ENCODE assay signal across 9 cellular contexts in the genomic region with DNA sequence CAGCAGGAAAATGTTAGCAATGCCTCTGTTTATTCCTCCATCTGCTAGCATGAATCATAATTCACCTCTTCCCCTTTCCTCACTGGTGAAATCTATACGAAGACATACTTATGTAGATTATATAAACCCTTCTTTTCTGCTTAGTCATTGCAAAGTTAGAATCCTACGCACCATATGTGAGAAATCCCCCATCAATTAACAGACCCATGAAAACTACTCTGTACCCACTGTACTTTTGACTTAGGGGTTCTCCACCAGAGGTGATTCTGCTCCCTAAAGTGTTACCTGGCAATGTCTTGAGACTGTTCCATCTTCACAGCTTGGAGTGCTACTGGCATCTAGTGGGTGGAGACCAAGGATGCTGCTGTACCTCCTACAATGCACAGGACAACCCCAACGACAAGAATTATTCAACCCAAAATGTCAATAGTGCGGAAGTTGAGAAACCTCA. TPM values are rescaled to one million over a fixed set of nuclear protein-coding genes. Genes with fewer than 3 reads are reported as not detected.
DNase-seq lines count a peak whose midpoint lies in the region; ATAC-seq and TF ChIP-seq lines count a peak whose summit lies in the region.
"Had no signal": no experiment of that assay in that cellular context is flagged by ENCODE, and none has a peak within 500 bp of the region (broad histone marks: within the 10 kb centered on the region; RNA-seq: fewer than 3 reads in every experiment).

No MANE protein-coding gene starts in this region.

- no peak overlapping the region for H3K4ac ChIP-seq in mesenchymal stem cell (ENCODE audit: low read depth in 1 of 2, low read length in 2 of 2)

- H3K18ac ChIP-seq in mesenchymal stem cell (ENCODE audit: low read depth in 1 of 2, low read length in 2 of 2), result peak overlapping the region; percentile 54 to 78

- H2BK5ac ChIP-seq in mesenchymal stem cell (ENCODE audit: low read depth, low read length, poor library complexity, severe bottlenecking), result no peak overlapping the region

- peak overlapping the region; percentile 47 for H4K91ac ChIP-seq in mesenchymal stem cell (ENCODE audit: low read length)

- H2BK120ac ChIP-seq in mesenchymal stem cell (ENCODE audit: low read depth, low read length), result no peak overlapping the region

- no peak overlapping the region for H3K4me2 ChIP-seq in mesenchymal stem cell (ENCODE audit: low read length, poor library complexity, severe bottlenecking)

- peak overlapping the region; percentile 49 for H4K8ac ChIP-seq in mesenchymal stem cell (ENCODE audit: low read length)

- H3K36me3 Mint-ChIP-seq in activated naive CD4-positive, alpha-beta T cell treated with anti-CD3 and anti-CD28 coated beads, Interleukin-2, amount 50 U/mL, for 72 hours, result no peaks in the 10 kb centered on the region
- H3K36me3 Mint-ChIP-seq: activated naive CD8-positive, alpha-beta T cell treated with anti-CD3 and anti-CD28 coated beads, Interleukin-2, amount 10 ng/mL, durations not matched to agents 7 days and 5 days had no signal

- no peak overlapping the region for H3K23ac ChIP-seq in mesenchymal stem cell (ENCODE audit: low read length in 2 of 2)

- peaks cover 4% of the 10 kb centered on the region for H3K4me1 ChIP-seq in adipocyte (ENCODE audit: control insufficient read depth, insufficient read depth, low read length)
- H3K4me1 ChIP-seq in mesenchymal stem cell (ENCODE audit: control insufficient read depth, insufficient read depth, low read depth, low read length), result no peaks in the 10 kb centered on the region

- no peaks in the 10 kb centered on the region for H3K79me1 ChIP-seq in mesenchymal stem cell (replicated peaks; ENCODE audit: low read length, poor library complexity, severe bottlenecking)

- no peak overlapping the region for H2AFZ ChIP-seq in mesenchymal stem cell (ENCODE audit: low read depth, low read length)

- H3K27me3 ChIP-seq in adipocyte (replicated peaks; ENCODE audit: control insufficient read depth, insufficient read depth, low read length) (no peaks in the 10 kb centered on the region), mesenchymal stem cell (ENCODE audit: control insufficient read depth in 1 of 2, insufficient read depth in 1 of 2, low read length in 2 of 2) (no peaks in the 10 kb centered on the region)

- TF ChIP-seq RAD21 in Ishikawa (IDR thresholded peaks at IDR 0.05; ENCODE audit: low read depth), result peak; percentile 22; the same call in 1 of the 2 replicates

- no peak for ATAC-seq in HG02852 (IDR thresholded peaks at IDR 0.05; ENCODE audit: unreplicated experiment)
- ATAC-seq in activated naive CD4-positive, alpha-beta T cell treated with anti-CD3 and anti-CD28 coated beads, Interleukin-2, amount 50 U/mL, for 72 hours, result no peak

- H3K9me3 ChIP-seq in adipocyte (ENCODE audit: control insufficient read depth, low read length) (peaks cover 8% of the 10 kb centered on the region), mesenchymal stem cell (ENCODE audit: control insufficient read depth, low read length) (peaks cover 17% of the 10 kb centered on the region)

- no peak for TF ChIP-seq EP300 in Ishikawa (IDR thresholded peaks at IDR 0.05; ENCODE audit: borderline replicate concordance)

- WGBS in mesenchymal stem cell, result 27% methylated on average over 3 of the region's 4 CpGs

- no peak overlapping the region for H2BK15ac ChIP-seq in mesenchymal stem cell (ENCODE audit: low read depth, poor library complexity, severe bottlenecking)

- peak overlapping the region; percentile 33 for H3K9ac ChIP-seq in adipocyte (ENCODE audit: low read length)
- no peak overlapping the region for H3K9ac ChIP-seq in mesenchymal stem cell (ENCODE audit: low read length)

- H3K27ac ChIP-seq in mesenchymal stem cell (ENCODE audit: low read length, poor library complexity, severe bottlenecking), result no peak overlapping the region

- H3K36me3 ChIP-seq in adipocyte (ENCODE audit: control insufficient read depth, insufficient read depth, low read length, severe bottlenecking) (no peaks in the 10 kb centered on the region), mesenchymal stem cell (ENCODE audit: control insufficient read depth in 1 of 2, insufficient read depth in 2 of 2, low read depth in 1 of 2, low read length in 2 of 2) (no peaks in the 10 kb centered on the region)

- peak overlapping the region in 1 of 2 donors; percentile 31 for H3K27ac Mint-ChIP-seq in activated naive CD4-positive, alpha-beta T cell treated with anti-CD3 and anti-CD28 coated beads, Interleukin-2, amount 50 U/mL, for 72 hours
- H3K27ac Mint-ChIP-seq: activated naive CD8-positive, alpha-beta T cell treated with anti-CD3 and anti-CD28 coated beads, Interleukin-2, amount 10 ng/mL, durations not matched to agents 7 days and 5 days had no signal

- no peak overlapping the region for H2AK5ac ChIP-seq in mesenchymal stem cell (ENCODE audit: low read length, severe bottlenecking)

- peak overlapping the region in 1 of 2 experiments; percentile 35 for H2BK12ac ChIP-seq in mesenchymal stem cell (ENCODE audit: low read length in 2 of 2)

- no peaks in the 10 kb centered on the region for H3K9me3 Mint-ChIP-seq in activated naive CD4-positive, alpha-beta T cell treated with anti-CD3 and anti-CD28 coated beads, Interleukin-2, amount 50 U/mL, for 72 hours

- peak; percentile 37 for DNase-seq in D341Med (ENCODE audit: low spot score)
- peak; percentile 75 for DNase-seq in adipocyte (ENCODE audit: low read depth)
- peak; percentile 62 for DNase-seq in mesenchymal stem cell
- DNase-seq in C1 segment of cervical spinal cord (lab: John Stamatoyannopoulos, UW), result no peak
- DNase-seq in activated naive CD4-positive, alpha-beta T cell treated with anti-CD3 and anti-CD28 coated beads, Interleukin-2, amount 50 U/mL, for 72 hours (ENCODE audit: low spot score in 2 of 2), result no peak
- no peak for DNase-seq in GDM1 (lab: John Stamatoyannopoulos, UW)
- DNase-seq: activated naive CD8-positive, alpha-beta T cell treated with anti-CD3 and anti-CD28 coated beads, Interleukin-2, amount 10 ng/mL, durations not matched to agents 7 days and 5 days had no signal

- no peak overlapping the region for H3K14ac ChIP-seq in mesenchymal stem cell (ENCODE audit: low read length in 2 of 2)

- H3K4me3 ChIP-seq in adipocyte (ENCODE audit: low read length) (no peak overlapping the region), mesenchymal stem cell (ENCODE audit: insufficient read depth in 1 of 2, low read depth in 1 of 2, low read length in 2 of 2) (no peak overlapping the region)

TF ChIP-seq in Ishikawa, 13 proteins besides CTCF, POLR2A, EP300 and RAD21:
- TF ChIP-seq TAF1 (IDR thresholded peaks at IDR 0.05; ENCODE audit: low read depth) (no peak), USF1 (IDR thresholded peaks at IDR 0.05) (no peak), TEAD4 (IDR thresholded peaks at IDR 0.05) (no peak)

RNA-seq across cellular contexts. Expression of gene KCTD3, which starts 49.6 kb away (rescaled TPM):
- 14.0 TPM for polyA plus RNA-seq in mesenchymal stem cell (2013, experiment 1 of 2)
- 15.5 TPM for polyA plus RNA-seq in mesenchymal stem cell (2013, experiment 2 of 2)
- 1 to 10 TPM in 1 of 2 donors, under 1 TPM in 1; 0.59 to 6.5 TPM for total RNA-seq in activated naive CD4-positive, alpha-beta T cell treated with anti-CD3 and anti-CD28 coated beads, Interleukin-2, amount 50 U/mL, for 72 hours

Comparison
In these comparisons a context has a peak if more than half of its experiments do, and no peak if none do; other contexts are left out.
1. DNase-seq: peak in D341Med (single experiment), adipocyte (single experiment) and mesenchymal stem cell (single experiment); none in C1 segment of cervical spinal cord (0 of 14), activated naive CD4-positive, alpha-beta T cell treated with anti-CD3 and anti-CD28 coated beads, Interleukin-2, amount 50 U/mL, for 72 hours (0 of 2) and GDM1 (single experiment).